In the genomic region with DNA sequence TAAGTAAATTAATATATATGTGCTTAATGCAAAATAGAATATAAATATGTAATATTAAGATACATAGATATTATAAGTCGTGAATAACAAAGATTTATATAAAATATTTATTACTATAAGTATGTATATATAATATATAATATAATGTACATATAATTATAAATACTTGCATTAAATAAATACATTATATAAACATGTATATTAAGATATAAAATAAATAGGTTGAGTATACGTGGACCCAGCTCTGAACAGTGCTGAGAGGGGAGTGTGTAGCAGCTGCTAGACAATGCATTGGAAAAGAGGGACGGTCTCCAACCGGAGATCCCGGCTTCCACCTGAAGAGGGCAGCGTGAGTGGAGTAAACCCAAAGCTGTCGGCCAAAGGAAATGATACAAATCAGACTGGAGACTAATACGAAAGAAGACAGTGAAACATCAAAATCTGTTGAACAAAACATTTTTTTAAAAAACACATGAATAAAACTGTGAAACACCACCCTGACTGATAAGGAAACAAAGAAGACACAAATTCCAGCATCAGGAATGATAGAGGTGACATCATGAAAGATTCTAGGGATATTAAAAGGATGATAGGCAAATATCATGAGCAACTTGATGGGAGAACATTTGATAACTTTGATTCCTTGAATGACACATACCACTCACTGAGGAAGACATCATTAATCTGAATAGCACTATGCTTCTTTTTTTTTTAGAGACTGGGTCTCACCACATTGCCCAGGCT, we compare ENCODE assay signal across 8 cellular contexts.
DNase-seq lines count a peak whose midpoint lies in the region; ATAC-seq and TF ChIP-seq lines count a peak whose summit lies in the region.

No MANE protein-coding gene starts in this region.

- peak overlapping the region; percentile 66 for H2AK5ac ChIP-seq in IMR-90 (ENCODE audit: low read depth, low read length)

- peak; percentile 75 for TF ChIP-seq CTCF in IMR-90 (conservative IDR thresholded peaks at IDR 0.05; ENCODE audit: low read depth, low read length)
- TF ChIP-seq CTCF in PC-9 (conservative IDR thresholded peaks at IDR 0.05): peak; percentile 49; the same call in 1 of the 2 replicates
- peak; percentile 91 for TF ChIP-seq CTCF in fibroblast of mammary gland (conservative IDR thresholded peaks at IDR 0.05; ENCODE audit: control insufficient read depth, insufficient read depth, low read depth, low read length)
- peak; percentile 75 for TF ChIP-seq CTCF in tibial artery (IDR thresholded peaks at IDR 0.05)

- no peak overlapping the region for H2BK120ac ChIP-seq in IMR-90 (ENCODE audit: low read depth, low read length)

- H3K27ac ChIP-seq in IMR-90 (ENCODE audit: insufficient read depth, low read length) (no peak overlapping the region), PC-9 (no peak overlapping the region), tibial artery (no peak overlapping the region)

- H3K4me1 ChIP-seq in IMR-90 (ENCODE audit: control insufficient read depth, insufficient read depth, low read length): peaks cover under 1% of the 10 kb centered on the region
- no peaks in the 10 kb centered on the region for H3K4me1 ChIP-seq in PC-9 (replicated peaks; ENCODE audit: insufficient read depth)
- H3K4me1 ChIP-seq in tibial artery: no peaks in the 10 kb centered on the region

- POLR2A ChIA-PET in IMR-90 (lab: Charles Lee; ENCODE audit: unreplicated experiment): no interaction called here
- POLR2A ChIA-PET in PC-9 (lab: Charles Lee; ENCODE audit: unreplicated experiment): interaction anchor here (0.7 kb wide), 1 partner anchor 270 kb away, joined by 5 read pairs; no protein-coding TSS in a partner anchor

- H3F3A ChIP-seq in PC-9 (ENCODE audit: insufficient read depth, low read depth): no peaks in the 10 kb centered on the region

- dilution Hi-C loops in IMR-90 (cut with HindIII; ENCODE audit: low sequenced_read_pairs, unreplicated experiment): no loop called here

- H3K4me3 ChIP-seq in IMR-90 (ENCODE audit: insufficient read depth, low read depth, low read length): no peak overlapping the region
- H3K4me3 ChIP-seq in PC-9: no peak overlapping the region
- no peak overlapping the region for H3K4me3 ChIP-seq in fibroblast of mammary gland (ENCODE audit: control insufficient read depth, low read depth, low read length)
- no peak overlapping the region for H3K4me3 ChIP-seq in tibial artery

- H3K14ac ChIP-seq in IMR-90 (replicated peaks; ENCODE audit: low read depth, low read length): peak overlapping the region; percentile 11; the same call in 1 of the 2 replicates

- no peaks in the 10 kb centered on the region for H3K79me2 ChIP-seq in PC-9 (ENCODE audit: low read depth)

- no peak overlapping the region for H2AK9ac ChIP-seq in IMR-90 (replicated peaks; ENCODE audit: low read depth, low read length, poor library complexity)

- H2BK5ac ChIP-seq in IMR-90 (ENCODE audit: low read depth, low read length, poor library complexity, severe bottlenecking): peak overlapping the region; percentile 29

- CTCF ChIA-PET in IMR-90 (lab: Yijun Ruan, JAX) (interaction anchor here (1.0 to 1.4 kb wide), 2 partner anchors 10 to 218 kb away, joined by 3 to 7 read pairs; no protein-coding TSS in a partner anchor), PC-9 (lab: Charles Lee) (no interaction called here)

- H4K20me1 ChIP-seq in IMR-90 (ENCODE audit: insufficient read depth, low read length) (no peaks in the 10 kb centered on the region), PC-9 (ENCODE audit: insufficient read depth) (no peaks in the 10 kb centered on the region; the same call in 1 of the 2 replicates)

- H3K9me2 ChIP-seq in PC-9 (ENCODE audit: insufficient read depth): no peaks in the 10 kb centered on the region

- no peak overlapping the region for H4K91ac ChIP-seq in IMR-90 (ENCODE audit: insufficient read depth, low read depth, low read length)

- peak; percentile 68 for TF ChIP-seq RAD21 in IMR-90 (IDR thresholded peaks at IDR 0.05; ENCODE audit: low read length)

- BruUV-seq in IMR-90 (replicated peaks; lab: Mats Ljungman, UMichigan): no TSS peak
- BruUV-seq in PC-9 (replicated peaks; lab: Mats Ljungman, UMichigan): no TSS peak

- H2BK20ac ChIP-seq in IMR-90 (ENCODE audit: low read depth, low read length): no peak overlapping the region

- H3K79me1 ChIP-seq in IMR-90 (ENCODE audit: low read depth in 1 of 2, low read length in 2 of 2): peaks cover 0 to 10% of the 10 kb centered on the region in 2 experiments; a peak in 1 of 4 replicates

- H2AFZ ChIP-seq in IMR-90 (replicated peaks; ENCODE audit: low read length, poor library complexity): no peak overlapping the region
- no peak overlapping the region for H2AFZ ChIP-seq in PC-9

- TF ChIP-seq POLR2A in IMR-90 (IDR thresholded peaks at IDR 0.05; ENCODE audit: low read depth, low read length): no peak

- H3K9me3 ChIP-seq in IMR-90 (ENCODE audit: control insufficient read depth, insufficient read depth, low read length): no peaks in the 10 kb centered on the region
- no peaks in the 10 kb centered on the region for H3K9me3 ChIP-seq in PC-9 (ENCODE audit: insufficient read depth, low read depth)
- no peaks in the 10 kb centered on the region for H3K9me3 ChIP-seq in tibial artery

- H3K56ac ChIP-seq in IMR-90 (ENCODE audit: extremely low read depth, insufficient read depth, low read length): no peak overlapping the region

- peaks cover 13% of the 10 kb centered on the region; the same call in 1 of the 2 replicates for H3K9me1 ChIP-seq in IMR-90 (ENCODE audit: insufficient read depth, low read length)

- no CpG with 5 or more reads among the region's 8 CpGs for WGBS in IMR-90 (ENCODE audit: extremely low coverage in 2 of 2, insufficient read length in 1 of 2), 2 experiments

- H4K8ac ChIP-seq in IMR-90 (ENCODE audit: low read depth in 2 of 2, low read length in 2 of 2): peak overlapping the region in 1 of 2 experiments; percentile 65; a peak in 1 of 4 replicates

- H3K4me2 ChIP-seq in IMR-90 (ENCODE audit: low read depth, low read length) (no peak overlapping the region), PC-9 (no peak overlapping the region)

- no peak overlapping the region for H3K23ac ChIP-seq in IMR-90 (ENCODE audit: low read depth, low read length)

- peak; percentile 50 for DNase-seq in COLO668 (lab: John Stamatoyannopoulos, UW; ENCODE audit: unreplicated experiment)
- peak; percentile 69 for DNase-seq in IMR-90
- peak in 1 of 2 experiments; percentile 49 for DNase-seq in PC-9
- DNase-seq in activated T-cell treated with anti-CD3 and anti-CD28 coated beads, Interleukin-2, amount 50 U/mL, for 48 hours: peak; percentile 87 to 88
- DNase-seq in fibroblast of mammary gland (ENCODE audit: low read depth): peak; percentile 65
- peak in 45 of 56 donors; percentile 6 to 74 (median 29) for DNase-seq in nucleus accumbens (lab: John Stamatoyannopoulos, UW)
- DNase-seq in tibial artery: peak; percentile 65 to 84

- peak overlapping the region; percentile 12; the same call in 1 of the 2 replicates for H3K4ac ChIP-seq in IMR-90 (ENCODE audit: low read depth, low read length)

- no peak overlapping the region for H4K5ac ChIP-seq in IMR-90 (ENCODE audit: low read depth, low read length)

- no peak overlapping the region for H3K18ac ChIP-seq in IMR-90 (ENCODE audit: low read depth, low read length)

- H3K36me3 ChIP-seq in IMR-90 (ENCODE audit: control insufficient read depth, insufficient read depth, low read length) (peaks cover 5% of the 10 kb centered on the region; the same call in 1 of the 2 replicates), PC-9 (ENCODE audit: low read depth) (no peaks in the 10 kb centered on the region), tibial artery (peaks cover 0 to 8% (median 0%) of the 10 kb centered on the region in 3 donors)

- H3K27me3 ChIP-seq in IMR-90 (ENCODE audit: control insufficient read depth, insufficient read depth, low read length) (no peaks in the 10 kb centered on the region), PC-9 (ENCODE audit: insufficient read depth, low read depth) (no peaks in the 10 kb centered on the region), tibial artery (no peaks in the 10 kb centered on the region)

- 0 out of 3 replicates have a peak overlapping the region, but pooled peaks have one; percentile 2 for H2BK15ac ChIP-seq in IMR-90 (ENCODE audit: low read depth, low read length)

- in situ Hi-C loops in IMR-90 (cut with MboI; ENCODE audit: low sequenced_read_pairs): no loop called here

- intact Hi-C loops in IMR-90 (cut with micrococcal nuclease): loop anchor here (5.0 kb wide), 1 partner anchor 116 kb away; no protein-coding TSS in a partner anchor
- intact Hi-C loops in PC-9 (cut with micrococcal nuclease; ENCODE audit: unreplicated experiment): no loop called here
- intact Hi-C loops in tibial artery (cut with DNase I; ENCODE audit: low total_unique reads): no loop called here

- peak; percentile 93 for ATAC-seq in IMR-90 (ENCODE audit: low read depth)
- ATAC-seq in GM19395 (IDR thresholded peaks at IDR 0.05; ENCODE audit: unreplicated experiment): no peak

- H3K9ac ChIP-seq in IMR-90 (ENCODE audit: low read depth, low read length): no peak overlapping the region

TF ChIP-seq in IMR-90, 13 proteins besides CTCF, POLR2A, EP300 and RAD21:
- TF ChIP-seq NFE2L2 (IDR thresholded peaks at IDR 0.05; ENCODE audit: low read depth, low read length) (no peak), SMC3 (IDR thresholded peaks at IDR 0.05; ENCODE audit: low read depth, low read length) (peak; percentile 70), USF2 (IDR thresholded peaks at IDR 0.05; ENCODE audit: low read depth, low read length) (no peak)
TF ChIP-seq in IMR-90: peak in this region for 1.
